In genomic region chr19:6126335-6126974, GRCh38 we compare ENCODE assay signal across 1 cellular context.
A peak's percentile ranks its signal among the peaks of the same experiment; 100 is the strongest.
TF ChIP-seq lines count a peak whose summit lies in the region.

No MANE protein-coding gene starts in this region.

TF ChIP-seq in K562, 482 proteins besides CTCF, POLR2A, EP300 and RAD21 (continued from another document and continues in another):
- no peak for TF ChIP-seq THRB (CRISPR knock-in tag; conservative IDR thresholded peaks at IDR 0.05)
- no peak for TF ChIP-seq CHD1 (IDR thresholded peaks at IDR 0.05; ENCODE audit: low read length)
- TF ChIP-seq ZNF174 (CRISPR knock-in tag; IDR thresholded peaks at IDR 0.05) = no peak
- TF ChIP-seq ZC3H4 (CRISPR knock-in tag; IDR thresholded peaks at IDR 0.05; ENCODE audit: borderline replicate concordance) = no peak
- TF ChIP-seq ZNF274 (IDR thresholded peaks at IDR 0.05; ENCODE audit: borderline replicate concordance, low read depth, low read length) = no peak
- no peak for TF ChIP-seq GABPB1 (CRISPR knock-in tag; IDR thresholded peaks at IDR 0.05)
- no peak for TF ChIP-seq PTBP1 (IDR thresholded peaks at IDR 0.05; ENCODE audit: low read depth, low read length)
- TF ChIP-seq TAF9B (IDR thresholded peaks at IDR 0.05; ENCODE audit: partially characterized antibody) = no peak
- TF ChIP-seq HMGXB4 (CRISPR knock-in tag; IDR thresholded peaks at IDR 0.05) = no peak
- TF ChIP-seq EHMT2 (IDR thresholded peaks at IDR 0.05) = no peak
- no peak for TF ChIP-seq ZNF561 (CRISPR knock-in tag; conservative IDR thresholded peaks at IDR 0.05)
- no peak for TF ChIP-seq RBM22 (IDR thresholded peaks at IDR 0.05; ENCODE audit: low read depth, low read length, poor library complexity, severe bottlenecking)
- no peak for TF ChIP-seq RFX5 (IDR thresholded peaks at IDR 0.05; ENCODE audit: low read depth, low read length)
- TF ChIP-seq TARDBP (IDR thresholded peaks at IDR 0.05) = no peak
- TF ChIP-seq ZBTB17 (CRISPR knock-in tag; IDR thresholded peaks at IDR 0.05) = no peak
- no peak for TF ChIP-seq ZNF77 (CRISPR knock-in tag; IDR thresholded peaks at IDR 0.05)
- TF ChIP-seq SMAD3 (CRISPR knock-in tag; conservative IDR thresholded peaks at IDR 0.05) = no peak
- TF ChIP-seq ESRRA (IDR thresholded peaks at IDR 0.05; ENCODE audit: borderline replicate concordance, low read depth) = no peak
- TF ChIP-seq ZNF740 (CRISPR knock-in tag; IDR thresholded peaks at IDR 0.05) = no peak
- TF ChIP-seq ZNF740 (tag; IDR thresholded peaks at IDR 0.05) = no peak
- TF ChIP-seq ZNF518B (CRISPR knock-in tag; IDR thresholded peaks at IDR 0.05) = no peak
- TF ChIP-seq GATA2 (CRISPR knock-in tag; IDR thresholded peaks at IDR 0.05) = no peak
- peak; percentile 95 for TF ChIP-seq ATF3 (IDR thresholded peaks at IDR 0.05)
- peak; percentile 57; the same call in 1 of the 2 replicates for TF ChIP-seq ATF3 (CRISPR knock-in tag; conservative IDR thresholded peaks at IDR 0.05)
- TF ChIP-seq ZNF354B (CRISPR knock-in tag; IDR thresholded peaks at IDR 0.05) = no peak
- no peak for TF ChIP-seq GTF3C2 (IDR thresholded peaks at IDR 0.05; ENCODE audit: borderline replicate concordance, extremely low read depth, insufficient read length)
- no peak for TF ChIP-seq MEF2D (tag; conservative IDR thresholded peaks at IDR 0.05; ENCODE audit: low read depth)
- TF ChIP-seq ZBTB8A (IDR thresholded peaks at IDR 0.05; ENCODE audit: partially characterized antibody) = no peak
- no peak for TF ChIP-seq MCM5 (IDR thresholded peaks at IDR 0.05; ENCODE audit: low read depth)
- TF ChIP-seq CGGBP1 (CRISPR knock-in tag; IDR thresholded peaks at IDR 0.05) = no peak
- no peak for TF ChIP-seq TCF15 (CRISPR knock-in tag; IDR thresholded peaks at IDR 0.05)
- no peak for TF ChIP-seq TSHZ1 (CRISPR knock-in tag; IDR thresholded peaks at IDR 0.05)
- no peak for TF ChIP-seq PRDM10 (IDR thresholded peaks at IDR 0.05; ENCODE audit: partially characterized antibody)
- TF ChIP-seq ZNF280B (CRISPR knock-in tag; IDR thresholded peaks at IDR 0.05) = 0 out of 2 replicates have a peak, but pooled peaks have one; percentile 36
- peak; percentile 83 for TF ChIP-seq JUND (IDR thresholded peaks at IDR 0.05; ENCODE audit: borderline replicate concordance, low read depth, low read length)
- peak; percentile 84 for TF ChIP-seq JUND (tag; IDR thresholded peaks at IDR 0.05; ENCODE audit: borderline replicate concordance, low read depth, low read length)
- no peak for TF ChIP-seq ZC3H8 (IDR thresholded peaks at IDR 0.05)
- TF ChIP-seq ZNF217 (CRISPR knock-in tag; IDR thresholded peaks at IDR 0.05) = no peak
- TF ChIP-seq GATAD2A (IDR thresholded peaks at IDR 0.05) = no peak
- no peak for TF ChIP-seq NR3C1 (CRISPR knock-in tag; IDR thresholded peaks at IDR 0.05)
- no peak for TF ChIP-seq ZNF124 (CRISPR knock-in tag; IDR thresholded peaks at IDR 0.05)
- no peak for TF ChIP-seq CAMTA2 (CRISPR knock-in tag; conservative IDR thresholded peaks at IDR 0.05)
- no peak for TF ChIP-seq HMG20B (CRISPR knock-in tag; IDR thresholded peaks at IDR 0.05)
- no peak for TF ChIP-seq ZNF707 (CRISPR knock-in tag; conservative IDR thresholded peaks at IDR 0.05)
